In the genomic region with DNA sequence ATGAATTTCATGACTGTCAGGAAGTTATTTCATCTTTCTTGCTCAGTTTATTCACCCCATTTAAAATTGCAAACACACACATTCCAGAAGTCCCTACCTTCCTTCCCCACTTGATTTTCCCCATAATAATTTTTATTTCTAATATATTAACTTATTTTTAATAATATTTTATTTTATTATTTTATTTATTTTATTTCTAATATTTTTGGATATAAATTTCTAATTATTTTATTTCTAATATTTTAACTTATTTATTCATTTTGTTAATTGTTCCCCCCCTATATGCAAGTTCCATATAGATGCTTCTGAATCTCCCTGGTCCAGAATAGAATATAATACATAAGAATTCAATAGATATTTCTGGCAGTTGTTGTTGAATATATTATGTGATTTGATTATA, we compare ENCODE assay signal across 17 cellular contexts.
"Had no signal": no experiment of that assay in that cellular context is flagged by ENCODE, and none has a peak within 500 bp of the region (broad histone marks: within the 10 kb centered on the region; RNA-seq: fewer than 3 reads in every experiment).

No MANE protein-coding gene starts in this region.

- DNase-seq: KBM-7, MV-4-11, NCI-H1048, NCI-H1105, NCI-H1417, NCI-H1436 treated with DMSO at 0.1 percent for 48 hours, NCI-H1694, NCI-H187 treated with DMSO at 0.1 percent for 48 hours, NCI-H2029 treated with DMSO at 0.1 percent for 48 hours, NCI-H2227 treated with DMSO at 0.1 percent for 48 hours, NCI-H524, NCI-H526 treated with DMSO at 0.1 percent for 48 hours, NCI-H748 treated with DMSO at 0.1 percent for 48 hours, SHP77, SK-N-SH, SW 1271 had no signal

- H3K27ac ChIP-seq: RWPE1 had no signal

- H3K9me3 ChIP-seq: SK-N-SH had no signal
